ENCODE assay signal across 8 cellular contexts in genomic region chr1:183915634-183916510, GRCh38.
DNase-seq lines count a peak whose midpoint lies in the region; ATAC-seq and TF ChIP-seq lines count a peak whose summit lies in the region.

No MANE protein-coding gene starts in this region.

- TF ChIP-seq CTCF in astrocyte of the cerebellum (IDR thresholded peaks at IDR 0.05; ENCODE audit: low read depth, low read length, missing control alignments), result peak; percentile 75
- peak; percentile 81 to 88 (median 84) for TF ChIP-seq CTCF in gastrocnemius medialis (IDR thresholded peaks at IDR 0.05 in 4 of 5, conservative IDR thresholded peaks at IDR 0.05 in 1 of 5)

- in situ Hi-C loops in astrocyte of the cerebellum (cut with HindIII; ENCODE audit: low sequenced_read_pairs), result loop anchor here (10.0 kb wide), 1 partner anchor 261 kb away; the partner anchor contains the start of gene APOBEC4
- in situ Hi-C loops in gastrocnemius medialis (cut with MboI; ENCODE audit: low sequenced_read_pairs in 4 of 4), result loop anchor here in 2 of 4 donors (10.0 to 25.0 kb wide), 3 partner anchors 111 to 629 kb away; partner anchors contain the start of genes RGL1 (in 1 of the 2) and SMG7 (in 1 of the 2)

- intact Hi-C loops in gastrocnemius medialis (cut with DNase I; ENCODE audit: low total_unique reads), result loop anchor here (1.0 to 10.0 kb wide), 3 partner anchors 111 to 444 kb away; partner anchors contain the start of genes RGL1 and SMG7

- no peak overlapping the region for H3K4me3 ChIP-seq in astrocyte of the cerebellum (ENCODE audit: low read depth, low read length)
- no peak overlapping the region for H3K4me3 ChIP-seq in gastrocnemius medialis

- peak overlapping the region in 3 of 4 donors; percentile 27 to 46 (median 36) for H3K27ac ChIP-seq in gastrocnemius medialis

- ATAC-seq in HG02759 (IDR thresholded peaks at IDR 0.05; ENCODE audit: unreplicated experiment), result peak; percentile 54
- peak; percentile 92 to 95 for ATAC-seq in gastrocnemius medialis
- no peak for ATAC-seq in GM19467 (IDR thresholded peaks at IDR 0.05; ENCODE audit: unreplicated experiment)

- TF ChIP-seq POLR2A in gastrocnemius medialis (IDR thresholded peaks at IDR 0.05), result no peak

- H3K27me3 ChIP-seq in gastrocnemius medialis, result no peaks in the 10 kb centered on the region

- H3K4me1 ChIP-seq in gastrocnemius medialis, result peaks cover 8 to 9% of the 10 kb centered on the region in 2 donors

- DNase-seq in GDM1 (lab: John Stamatoyannopoulos, UW) (peak; percentile 70), NCI-H2029 treated with DMSO at 0.1 percent for 48 hours (lab: John Stamatoyannopoulos, UW) (peak; percentile 46), T1000 (lab: John Stamatoyannopoulos, UW) (peak; percentile 86), astrocyte of the cerebellum (ENCODE audit: low read depth) (peak; percentile 94), hippocampal formation (lab: John Stamatoyannopoulos, UW) (peak; percentile 76 to 92), gastrocnemius medialis (peak; percentile 61 to 64)

- no peaks in the 10 kb centered on the region for H3K9me3 ChIP-seq in gastrocnemius medialis

- H3K36me3 ChIP-seq in gastrocnemius medialis, result no peaks in the 10 kb centered on the region
